14 cellular contexts compared by ENCODE assay signal in the genomic region with DNA sequence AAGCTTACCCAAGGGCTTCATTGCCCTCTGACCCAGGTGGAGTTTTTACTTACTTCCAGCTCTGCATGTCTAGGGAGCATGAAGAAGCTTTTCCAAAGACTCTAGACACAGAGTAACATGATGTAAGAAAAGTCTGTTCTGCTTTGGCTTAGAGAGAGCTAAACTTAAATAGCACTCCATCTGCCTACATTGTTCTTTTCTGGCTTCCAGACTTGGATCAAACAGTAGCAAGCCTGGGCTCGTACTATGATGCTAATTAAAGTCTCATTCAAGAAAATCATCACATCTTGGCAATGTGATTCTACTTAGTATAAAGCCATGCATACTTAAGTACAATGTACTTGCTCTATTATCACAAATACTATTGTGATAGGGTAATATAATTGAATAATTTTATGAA.
A peak's percentile ranks its signal among the peaks of the same experiment; 100 is the strongest.
DNase-seq lines count a peak whose midpoint lies in the region; ATAC-seq and TF ChIP-seq lines count a peak whose summit lies in the region.
"Had no signal": no experiment of that assay in that cellular context is flagged by ENCODE, and none has a peak within 500 bp of the region (broad histone marks: within the 10 kb centered on the region; RNA-seq: fewer than 3 reads in every experiment).

No MANE protein-coding gene starts in this region.

- no peak for TF ChIP-seq EP300 in suprapubic skin (IDR thresholded peaks at IDR 0.05)

- peaks cover 31% of the 10 kb centered on the region for H3K4me1 Mint-ChIP-seq in GM23338

- no peaks in the 10 kb centered on the region for H3K9me3 ChIP-seq in suprapubic skin

- no peak overlapping the region for H2AFZ ChIP-seq in GM23338

- WGBS in suprapubic skin, result 27% methylated on average over 1 of the region's 1 CpG

- H3K27ac ChIP-seq in GM23338 (ENCODE audit: low read depth) (no peak overlapping the region), foreskin keratinocyte (no peak overlapping the region), suprapubic skin (no peak overlapping the region)
- H3K27ac ChIP-seq: KMS-11, SK-N-MC had no signal

- peak; percentile 29 for DNase-seq in GM23338 (ENCODE audit: low spot score)
- DNase-seq in NCI-H446 treated with DMSO at 0.1 percent for 48 hours (lab: John Stamatoyannopoulos, UW), result peak; percentile 96
- peak; percentile 4 to 30 for DNase-seq in foreskin keratinocyte
- DNase-seq in superior temporal gyrus (ENCODE audit: extremely low spot score), result peak; percentile 77
- DNase-seq in T-helper 1 cell, result no peak
- no peak for DNase-seq in activated CD8-positive, alpha-beta memory T cell treated with anti-CD3 and anti-CD28 coated beads, Interleukin-2, amount 50 U/mL, for 48 hours
- DNase-seq in suprapubic skin (ENCODE audit: low spot score in 2 of 2), result no peak
- DNase-seq: CD8-positive, alpha-beta T cell; NCI-H1092; NCI-H187 had no signal

- H3K4me3 Mint-ChIP-seq in GM23338, result no peak overlapping the region
- H3K4me3 Mint-ChIP-seq: CD8-positive, alpha-beta T cell had no signal

- no peaks in the 10 kb centered on the region for H3K27me3 ChIP-seq in GM23338 (ENCODE audit: insufficient read depth)
- H3K27me3 ChIP-seq in foreskin keratinocyte, result no peaks in the 10 kb centered on the region
- H3K27me3 ChIP-seq in suprapubic skin, result no peaks in the 10 kb centered on the region

- H3K27me3 Mint-ChIP-seq in GM23338 (ENCODE audit: insufficient read depth, low read depth, poor library complexity), result no peaks in the 10 kb centered on the region

- H3K36me3 ChIP-seq in GM23338 (ENCODE audit: insufficient read depth) (no peaks in the 10 kb centered on the region; the same call in 1 of the 2 replicates), suprapubic skin (no peaks in the 10 kb centered on the region)

- no peaks in the 10 kb centered on the region for H3K79me2 ChIP-seq in GM23338 (replicated peaks; ENCODE audit: insufficient read depth)

- H3F3A ChIP-seq in GM23338 (replicated peaks; ENCODE audit: low read depth), result no peaks in the 10 kb centered on the region

- H4K20me1 ChIP-seq in GM23338 (replicated peaks; ENCODE audit: insufficient read depth), result no peaks in the 10 kb centered on the region

- no peak for TF ChIP-seq CTCF in GM23338 (conservative IDR thresholded peaks at IDR 0.05; ENCODE audit: low read depth in 2 of 2)
- TF ChIP-seq CTCF in foreskin keratinocyte (conservative IDR thresholded peaks at IDR 0.05), result no peak
- TF ChIP-seq CTCF in suprapubic skin (IDR thresholded peaks at IDR 0.05), result no peak

- peaks cover 5% of the 10 kb centered on the region; the same call in 1 of the 3 replicates for H3K9me3 Mint-ChIP-seq in GM23338

- ATAC-seq in GM23338, result peak; percentile 59
- ATAC-seq in foreskin keratinocyte, result no peak
- ATAC-seq: CD8-positive, alpha-beta T cell; HepG2; Right ventricle myocardium inferior had no signal

- H3K4me3 ChIP-seq in GM23338, result no peak overlapping the region
- no peak overlapping the region for H3K4me3 ChIP-seq in suprapubic skin
- H3K4me3 ChIP-seq: SK-N-MC had no signal

- peaks cover 9% of the 10 kb centered on the region; the same call in 1 of the 2 replicates for H3K9me2 ChIP-seq in GM23338 (ENCODE audit: insufficient read depth)

- TF ChIP-seq POLR2A in suprapubic skin (IDR thresholded peaks at IDR 0.05), result no peak

- H3K36me3 Mint-ChIP-seq in GM23338 (ENCODE audit: low read depth), result peaks cover 16% of the 10 kb centered on the region
- H3K36me3 Mint-ChIP-seq: CD8-positive, alpha-beta T cell had no signal

- H3K4me1 ChIP-seq in GM23338 (ENCODE audit: insufficient read depth) (peaks cover 20% of the 10 kb centered on the region), foreskin keratinocyte (no peaks in the 10 kb centered on the region), suprapubic skin (peaks cover 6% of the 10 kb centered on the region)

- H3K4me2 ChIP-seq in GM23338, result peak overlapping the region; percentile 50
- H3K4me2 ChIP-seq: KMS-11 had no signal

- no peak overlapping the region for H3K27ac Mint-ChIP-seq in GM23338
- H3K27ac Mint-ChIP-seq: CD8-positive, alpha-beta T cell had no signal

TF ChIP-seq in GM23338, 12 proteins besides CTCF, POLR2A, EP300 and RAD21:
- TF ChIP-seq ZNF462 (CRISPR knock-in tag; IDR thresholded peaks at IDR 0.05), result 0 out of 2 replicates have a peak, but pooled peaks have one; percentile 1
- no peak for TF ChIP-seq STAT1 (IDR thresholded peaks at IDR 0.05; ENCODE audit: unreplicated experiment)

Comparison
In these comparisons a context has a peak if more than half of its experiments do, and no peak if none do; other contexts are left out.
1. DNase-seq: peak in GM23338 (single experiment), NCI-H446 treated with DMSO at 0.1 percent for 48 hours (single experiment), foreskin keratinocyte (2 of 2) and superior temporal gyrus (single experiment); none in T-helper 1 cell (0 of 5), activated CD8-positive, alpha-beta memory T cell treated with anti-CD3 and anti-CD28 coated beads, Interleukin-2, amount 50 U/mL, for 48 hours (single experiment) and suprapubic skin (0 of 2).